ENCODE assay signal across 1 cellular context in the genomic region with DNA sequence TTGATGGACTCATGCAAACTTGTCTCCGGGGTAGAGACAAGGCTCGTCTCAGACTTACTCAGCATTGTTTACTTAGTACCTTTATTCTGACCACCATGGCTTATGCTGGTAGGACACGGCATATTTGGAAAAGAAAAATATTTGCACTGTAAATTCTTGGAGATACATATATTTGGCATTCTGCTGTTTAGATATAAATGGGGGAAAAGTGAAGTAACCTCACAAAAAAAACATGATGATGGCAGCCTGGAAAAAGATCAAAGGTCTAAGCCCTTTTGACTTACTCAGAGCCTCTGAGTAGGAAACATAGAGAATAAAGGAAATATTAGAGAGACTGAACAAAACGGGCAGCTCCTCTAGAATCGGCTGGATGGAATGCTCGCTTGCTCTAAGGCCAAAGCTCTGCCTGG.
TF ChIP-seq lines count a peak whose summit lies in the region.

No MANE protein-coding gene starts in this region.

TF ChIP-seq in IMR-90, 13 proteins besides CTCF, POLR2A, EP300 and RAD21 (continued from another document):
- TF ChIP-seq, protein P1, sequence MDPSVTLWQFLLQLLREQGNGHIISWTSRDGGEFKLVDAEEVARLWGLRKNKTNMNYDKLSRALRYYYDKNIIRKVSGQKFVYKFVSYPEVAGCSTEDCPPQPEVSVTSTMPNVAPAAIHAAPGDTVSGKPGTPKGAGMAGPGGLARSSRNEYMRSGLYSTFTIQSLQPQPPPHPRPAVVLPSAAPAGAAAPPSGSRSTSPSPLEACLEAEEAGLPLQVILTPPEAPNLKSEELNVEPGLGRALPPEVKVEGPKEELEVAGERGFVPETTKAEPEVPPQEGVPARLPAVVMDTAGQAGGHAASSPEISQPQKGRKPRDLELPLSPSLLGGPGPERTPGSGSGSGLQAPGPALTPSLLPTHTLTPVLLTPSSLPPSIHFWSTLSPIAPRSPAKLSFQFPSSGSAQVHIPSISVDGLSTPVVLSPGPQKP (IDR thresholded peaks at IDR 0.05; ENCODE audit: borderline replicate concordance, low read depth, low read length) = no peak
- TF ChIP-seq BHLHE40 (IDR thresholded peaks at IDR 0.05; ENCODE audit: low read depth, low read length) (no peak), SMC3 (IDR thresholded peaks at IDR 0.05; ENCODE audit: low read depth, low read length) (no peak), RCOR1 (IDR thresholded peaks at IDR 0.05; ENCODE audit: insufficient replicate concordance, low read length) (no peak), FOS (IDR thresholded peaks at IDR 0.05; ENCODE audit: low read depth, low read length) (no peak), MAFK (IDR thresholded peaks at IDR 0.05; ENCODE audit: low read depth, low read length) (no peak), CHD1 (IDR thresholded peaks at IDR 0.05; ENCODE audit: low read depth, low read length) (no peak), MAZ (IDR thresholded peaks at IDR 0.05; ENCODE audit: borderline replicate concordance, low read depth, low read length) (no peak), CEBPB (IDR thresholded peaks at IDR 0.05; ENCODE audit: low read depth, low read length) (no peak), NFE2L2 (IDR thresholded peaks at IDR 0.05; ENCODE audit: low read depth, low read length) (no peak), MXI1 (IDR thresholded peaks at IDR 0.05; ENCODE audit: borderline replicate concordance, low read depth, low read length) (no peak)
- TF ChIP-seq, protein P2, sequence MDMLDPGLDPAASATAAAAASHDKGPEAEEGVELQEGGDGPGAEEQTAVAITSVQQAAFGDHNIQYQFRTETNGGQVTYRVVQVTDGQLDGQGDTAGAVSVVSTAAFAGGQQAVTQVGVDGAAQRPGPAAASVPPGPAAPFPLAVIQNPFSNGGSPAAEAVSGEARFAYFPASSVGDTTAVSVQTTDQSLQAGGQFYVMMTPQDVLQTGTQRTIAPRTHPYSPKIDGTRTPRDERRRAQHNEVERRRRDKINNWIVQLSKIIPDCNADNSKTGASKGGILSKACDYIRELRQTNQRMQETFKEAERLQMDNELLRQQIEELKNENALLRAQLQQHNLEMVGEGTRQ (IDR thresholded peaks at IDR 0.05; ENCODE audit: low read depth, low read length) = no peak
